19 cellular contexts compared by ENCODE assay signal in genomic region chr3:125386811-125387210, GRCh38. TPM values are rescaled to one million over a fixed set of nuclear protein-coding genes. Genes with fewer than 3 reads are reported as not detected.
DNase-seq lines count a peak whose midpoint lies in the region; ATAC-seq, FAIRE-seq and TF ChIP-seq lines count a peak whose summit lies in the region.
"Had no signal": no experiment of that assay in that cellular context is flagged by ENCODE, and none has a peak within 500 bp of the region (broad histone marks: within the 10 kb centered on the region; RNA-seq: fewer than 3 reads in every experiment).

No MANE protein-coding gene starts in this region.

- H3K79me1 ChIP-seq in mesenchymal stem cell (replicated peaks; ENCODE audit: low read length, poor library complexity, severe bottlenecking): no peaks in the 10 kb centered on the region

- H3K36me3 ChIP-seq in mesenchymal stem cell (ENCODE audit: control insufficient read depth in 1 of 2, insufficient read depth in 2 of 2, low read depth in 1 of 2, low read length in 2 of 2): no peaks in the 10 kb centered on the region
- H3K36me3 ChIP-seq: stomach had no signal

- peak; percentile 71 for DNase-seq in AG09309 (ENCODE audit: low read depth)
- DNase-seq in LHCN-M2 (ENCODE audit: low read depth): peak; percentile 64
- peak; percentile 26 for DNase-seq in mesenchymal stem cell
- no peak for DNase-seq in DMS153 (lab: John Stamatoyannopoulos, UW)
- no peak for DNase-seq in GM12892 (ENCODE audit: insufficient read length)
- no peak for DNase-seq in activated CD4-positive, alpha-beta T cell treated with anti-CD3 and anti-CD28 coated beads, Interleukin-2, amount 10 ng/mL, durations not matched to agents 24 days and 14 days
- DNase-seq: activated CD4-positive, alpha-beta memory T cell treated with anti-CD3 and anti-CD28 coated beads for 36 hours; activated T-cell treated with anti-CD3 and anti-CD28 coated beads, Interleukin-2, amount 50 U/mL, for 4 hours; cerebellar nuclear complex; mucosa of descending colon; NCI-H1930; NCI-H524 treated with DMSO at 0.1 percent for 48 hours; OCI-M1; stomach had no signal

- no peak overlapping the region for H3K18ac ChIP-seq in mesenchymal stem cell (ENCODE audit: low read depth in 1 of 2, low read length in 2 of 2)

- peaks cover 21% of the 10 kb centered on the region for H3K27me3 Mint-ChIP-seq in activated CD4-positive, alpha-beta T cell treated with anti-CD3 and anti-CD28 coated beads, Interleukin-2, amount 10 ng/mL, durations not matched to agents 24 days and 14 days

- H3K4me3 ChIP-seq in AG09309 (ENCODE audit: control insufficient read depth, low read depth, low read length) (no peak overlapping the region), mesenchymal stem cell (ENCODE audit: insufficient read depth in 1 of 2, low read depth in 1 of 2, low read length in 2 of 2) (no peak overlapping the region)
- H3K4me3 ChIP-seq: mucosa of descending colon, SK-N-MC, stomach had no signal

- H2BK12ac ChIP-seq in mesenchymal stem cell (ENCODE audit: low read length in 2 of 2): no peak overlapping the region

- intact Hi-C loops in activated CD4-positive, alpha-beta T cell treated with anti-CD3 and anti-CD28 coated beads, Interleukin-2, amount 10 ng/mL, durations not matched to agents 24 days and 14 days (cut with micrococcal nuclease): no loop called here

- H3K9ac ChIP-seq in mesenchymal stem cell (ENCODE audit: low read length): peak overlapping the region; percentile 39
- H3K9ac ChIP-seq: parathyroid adenoma had no signal

- H3K4me1 Mint-ChIP-seq in activated CD4-positive, alpha-beta T cell treated with anti-CD3 and anti-CD28 coated beads, Interleukin-2, amount 10 ng/mL, durations not matched to agents 24 days and 14 days: peaks cover 18% of the 10 kb centered on the region

- H4K8ac ChIP-seq in mesenchymal stem cell (ENCODE audit: low read length): no peak overlapping the region

- H2BK120ac ChIP-seq in mesenchymal stem cell (ENCODE audit: low read depth, low read length): no peak overlapping the region

- no peak for TF ChIP-seq CTCF in AG09309 (IDR thresholded peaks at IDR 0.05; ENCODE audit: control insufficient read depth, insufficient read depth, low read depth, low read length, missing control alignments)

- no peak overlapping the region for H4K91ac ChIP-seq in mesenchymal stem cell (ENCODE audit: low read length)

- WGBS in mesenchymal stem cell: 82% methylated on average over 4 of the region's 4 CpGs

- H3K27me3 ChIP-seq in mesenchymal stem cell (ENCODE audit: control insufficient read depth in 1 of 2, insufficient read depth in 1 of 2, low read length in 2 of 2): no peaks in the 10 kb centered on the region
- H3K27me3 ChIP-seq: stomach had no signal

- no peak overlapping the region for H2BK15ac ChIP-seq in mesenchymal stem cell (ENCODE audit: low read depth, poor library complexity, severe bottlenecking)

- H3K4me3 Mint-ChIP-seq in activated CD4-positive, alpha-beta T cell treated with anti-CD3 and anti-CD28 coated beads, Interleukin-2, amount 10 ng/mL, durations not matched to agents 24 days and 14 days: no peak overlapping the region
- H3K4me3 Mint-ChIP-seq: activated CD4-positive, alpha-beta memory T cell treated with anti-CD3 and anti-CD28 coated beads for 36 hours; activated naive CD8-positive, alpha-beta T cell; activated T-cell treated with anti-CD3 and anti-CD28 coated beads, Interleukin-2, amount 50 U/mL, for 4 hours had no signal

- H2AK5ac ChIP-seq in mesenchymal stem cell (ENCODE audit: low read length, severe bottlenecking): no peak overlapping the region

- no peak overlapping the region for H3K4ac ChIP-seq in mesenchymal stem cell (ENCODE audit: low read depth in 1 of 2, low read length in 2 of 2)

- H2BK5ac ChIP-seq in mesenchymal stem cell (ENCODE audit: low read depth, low read length, poor library complexity, severe bottlenecking): no peak overlapping the region

- H3K23ac ChIP-seq in mesenchymal stem cell (ENCODE audit: low read length in 2 of 2): no peak overlapping the region

- H3K36me3 Mint-ChIP-seq in activated CD4-positive, alpha-beta T cell treated with anti-CD3 and anti-CD28 coated beads, Interleukin-2, amount 10 ng/mL, durations not matched to agents 24 days and 14 days (ENCODE audit: low read depth): no peaks in the 10 kb centered on the region
- H3K36me3 Mint-ChIP-seq: activated CD4-positive, alpha-beta memory T cell treated with anti-CD3 and anti-CD28 coated beads for 36 hours; activated naive CD8-positive, alpha-beta T cell had no signal

- no peak overlapping the region for H3K14ac ChIP-seq in mesenchymal stem cell (ENCODE audit: low read length in 2 of 2)

- FAIRE-seq in GM12892 (lab: Jason Lieb, UNC): no peak

- peak; percentile 42 for ATAC-seq in esophagus mucosa
- ATAC-seq in HG03342 (IDR thresholded peaks at IDR 0.05; ENCODE audit: unreplicated experiment): no peak
- ATAC-seq: activated T-cell treated with anti-CD3 and anti-CD28 coated beads, Interleukin-2, amount 50 U/mL, for 4 hours; mucosa of descending colon had no signal

- H3K27ac Mint-ChIP-seq in activated CD4-positive, alpha-beta T cell treated with anti-CD3 and anti-CD28 coated beads, Interleukin-2, amount 10 ng/mL, durations not matched to agents 24 days and 14 days: no peak overlapping the region
- H3K27ac Mint-ChIP-seq: activated CD4-positive, alpha-beta memory T cell treated with anti-CD3 and anti-CD28 coated beads for 36 hours; activated naive CD8-positive, alpha-beta T cell had no signal

- H3K4me1 ChIP-seq in mesenchymal stem cell (ENCODE audit: control insufficient read depth, insufficient read depth, low read depth, low read length): no peaks in the 10 kb centered on the region
- H3K4me1 ChIP-seq: parathyroid adenoma, stomach had no signal

- no peak overlapping the region for H3K27ac ChIP-seq in mesenchymal stem cell (ENCODE audit: low read length, poor library complexity, severe bottlenecking)
- H3K27ac ChIP-seq: parathyroid adenoma, SK-N-MC, stomach had no signal

- no peak for TF ChIP-seq POLR2A in GM12892 (IDR thresholded peaks at IDR 0.05; ENCODE audit: low read depth, low read length)

- H2AFZ ChIP-seq in mesenchymal stem cell (ENCODE audit: low read depth, low read length): no peak overlapping the region
- H2AFZ ChIP-seq: parathyroid adenoma had no signal

- no peaks in the 10 kb centered on the region for H3K9me3 Mint-ChIP-seq in activated CD4-positive, alpha-beta T cell treated with anti-CD3 and anti-CD28 coated beads, Interleukin-2, amount 10 ng/mL, durations not matched to agents 24 days and 14 days
- H3K9me3 Mint-ChIP-seq: activated CD4-positive, alpha-beta memory T cell treated with anti-CD3 and anti-CD28 coated beads for 36 hours; activated T-cell treated with anti-CD3 and anti-CD28 coated beads, Interleukin-2, amount 50 U/mL, for 4 hours had no signal

- H3K9me3 ChIP-seq in mesenchymal stem cell (ENCODE audit: control insufficient read depth, low read length): no peaks in the 10 kb centered on the region
- H3K9me3 ChIP-seq: mucosa of descending colon, stomach had no signal

- no peak overlapping the region for H3K4me2 ChIP-seq in mesenchymal stem cell (ENCODE audit: low read length, poor library complexity, severe bottlenecking)

RNA-seq across cellular contexts. Expression of gene ZNF148, which starts 11.7 kb away (rescaled TPM):
- 19.7 and 22.9 TPM in 2 replicates for total RNA-seq in LHCN-M2 (2014; rRNA removed)
- polyA plus RNA-seq in LHCN-M2 (2012): 7.0 TPM
- total RNA-seq in esophagus mucosa: 21.2 TPM
- 18.9 TPM for polyA plus RNA-seq in mesenchymal stem cell (2013, experiment 1 of 2)
- 19.3 TPM for polyA plus RNA-seq in mesenchymal stem cell (2013, experiment 2 of 2)
- polyA plus RNA-seq in GM12892 (2012; ENCODE audit: missing spikeins): 22.8 TPM
- 31.8 and 38.0 TPM in 2 replicates for total RNA-seq in activated CD4-positive, alpha-beta T cell treated with anti-CD3 and anti-CD28 coated beads, Interleukin-2, amount 10 ng/mL, durations not matched to agents 24 days and 14 days

Comparison
In these comparisons a context has a peak if more than half of its experiments do, and no peak if none do; other contexts are left out.
1. DNase-seq: peak in AG09309 (single experiment), LHCN-M2 (single experiment) and mesenchymal stem cell (single experiment); none in DMS153 (single experiment), GM12892 (single experiment) and activated CD4-positive, alpha-beta T cell treated with anti-CD3 and anti-CD28 coated beads, Interleukin-2, amount 10 ng/mL, durations not matched to agents 24 days and 14 days (single experiment).